Comparison of ENCODE assay signal across 12 cellular contexts in the genomic region with DNA sequence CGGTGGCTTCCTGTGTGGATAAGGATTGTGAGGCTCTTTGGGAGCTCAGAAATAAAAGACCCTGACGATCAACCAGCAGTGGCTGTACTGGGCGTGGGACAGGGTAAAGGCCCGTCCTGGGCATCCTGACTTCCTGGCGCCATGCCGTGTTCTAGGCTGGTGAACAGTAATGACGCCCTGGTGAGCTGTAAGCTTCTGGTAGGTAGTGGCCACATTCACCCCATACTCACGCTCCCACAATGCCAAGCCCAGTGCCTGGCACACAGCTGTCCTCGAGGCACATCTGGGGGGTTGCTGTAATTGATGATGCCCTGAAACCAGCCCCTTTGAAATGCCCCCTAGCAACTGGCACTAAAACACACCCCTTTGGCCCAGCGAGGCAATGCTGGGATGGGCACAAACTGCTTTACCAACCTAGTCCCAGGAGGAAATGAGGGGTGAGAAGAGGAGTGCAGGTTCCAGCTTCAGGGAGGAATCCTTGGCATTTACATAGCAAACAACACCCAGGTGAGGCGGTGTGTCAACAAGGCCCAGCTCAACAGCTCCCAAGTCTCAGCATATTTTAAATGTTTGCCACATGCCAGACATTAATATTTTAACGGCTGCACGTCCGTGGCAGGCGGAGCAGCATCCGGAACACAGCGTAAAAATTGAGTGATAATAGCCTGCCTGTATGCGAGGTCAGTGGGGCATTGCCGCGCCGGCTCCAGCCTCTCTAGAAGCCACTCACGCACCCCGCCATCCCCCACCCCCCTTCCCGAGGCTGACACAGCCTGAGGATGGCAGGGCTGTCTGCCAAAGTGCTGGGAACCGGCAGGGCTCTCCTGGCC.
A peak's percentile ranks its signal among the peaks of the same experiment; 100 is the strongest.
DNase-seq lines count a peak whose midpoint lies in the region; ATAC-seq and TF ChIP-seq lines count a peak whose summit lies in the region.
"Had no signal": no experiment of that assay in that cellular context is flagged by ENCODE, and none has a peak within 500 bp of the region (broad histone marks: within the 10 kb centered on the region; RNA-seq: fewer than 3 reads in every experiment).

No MANE protein-coding gene starts in this region.

- no peak overlapping the region for H3K4me2 ChIP-seq in smooth muscle cell

- H3K4me3 Mint-ChIP-seq in activated naive CD4-positive, alpha-beta T cell treated with anti-CD3 and anti-CD28 coated beads, Interleukin-2, amount 10 ng/mL, durations not matched to agents 7 days and 5 days: no peak overlapping the region
- H3K4me3 Mint-ChIP-seq: activated B cell treated with CpG ODN at 0.5 μM for 24 hours had no signal

- no peaks in the 10 kb centered on the region for H4K20me1 ChIP-seq in smooth muscle cell (ENCODE audit: low read depth)

- no peaks in the 10 kb centered on the region for H3K4me1 Mint-ChIP-seq in activated naive CD4-positive, alpha-beta T cell treated with anti-CD3 and anti-CD28 coated beads, Interleukin-2, amount 10 ng/mL, durations not matched to agents 7 days and 5 days
- H3K4me1 Mint-ChIP-seq: activated B cell treated with CpG ODN at 0.5 μM for 24 hours had no signal

- TF ChIP-seq CTCF in LNCaP clone FGC (IDR thresholded peaks at IDR 0.05; ENCODE audit: control insufficient read depth, extremely low read depth, insufficient read depth): no peak
- TF ChIP-seq CTCF in Panc1 (IDR thresholded peaks at IDR 0.05): no peak
- TF ChIP-seq CTCF in retinal pigment epithelial cell (conservative IDR thresholded peaks at IDR 0.05; ENCODE audit: low read depth, low read length): no peak
- TF ChIP-seq CTCF in smooth muscle cell (IDR thresholded peaks at IDR 0.05; ENCODE audit: borderline replicate concordance, insufficient read depth, poor library complexity, severe bottlenecking): no peak

- H3F3A ChIP-seq in smooth muscle cell (ENCODE audit: low read depth): no peaks in the 10 kb centered on the region

- DNase-seq in LNCaP clone FGC (ENCODE audit: low read depth) (peak; percentile 76), Panc1 (ENCODE audit: low read depth, low spot score) (no peak), hypothalamus (lab: John Stamatoyannopoulos, UW) (peak in 45 of 51 donors; percentile 21 to 93 (median 82)), retinal pigment epithelial cell (ENCODE audit: low read depth) (peak; percentile 26), smooth muscle cell (lab: John Stamatoyannopoulos, UW; ENCODE audit: unreplicated experiment) (no peak)
- DNase-seq in activated naive CD4-positive, alpha-beta T cell treated with anti-CD3 and anti-CD28 coated beads, Interleukin-2, amount 10 ng/mL, durations not matched to agents 7 days and 5 days: no peak
- DNase-seq: activated B cell treated with CpG ODN at 0.5 μM for 24 hours; central memory CD4-positive, alpha-beta T cell; mesenchymal stem cell had no signal

- intact Hi-C loops in Panc1 (cut with micrococcal nuclease; ENCODE audit: unreplicated experiment): no loop called here

- in situ Hi-C loops in Panc1 (cut with HindIII; ENCODE audit: low pct_unique_long_range_greater_than_20kb, low sequenced_read_pairs): no loop called here

- H3K36me3 ChIP-seq in Panc1 (ENCODE audit: control insufficient read depth, insufficient read depth, low read length) (no peaks in the 10 kb centered on the region), smooth muscle cell (ENCODE audit: low read depth) (no peaks in the 10 kb centered on the region)

- H2AFZ ChIP-seq in smooth muscle cell (ENCODE audit: low read depth): no peak overlapping the region

- no peaks in the 10 kb centered on the region for H3K79me2 ChIP-seq in smooth muscle cell (ENCODE audit: low read depth)

- H3K9me3 ChIP-seq in Panc1 (ENCODE audit: control insufficient read depth, insufficient read depth, low read depth, low read length): no peaks in the 10 kb centered on the region
- no peaks in the 10 kb centered on the region for H3K9me3 ChIP-seq in smooth muscle cell (replicated peaks; ENCODE audit: low read depth)

- no peaks in the 10 kb centered on the region for H3K9me3 Mint-ChIP-seq in activated naive CD4-positive, alpha-beta T cell treated with anti-CD3 and anti-CD28 coated beads, Interleukin-2, amount 10 ng/mL, durations not matched to agents 7 days and 5 days
- H3K9me3 Mint-ChIP-seq: activated B cell treated with CpG ODN at 0.5 μM for 24 hours had no signal

- ATAC-seq in Panc1 (peak; percentile 75), HG03139 (IDR thresholded peaks at IDR 0.05; ENCODE audit: unreplicated experiment) (no peak), HG02610 (IDR thresholded peaks at IDR 0.05; ENCODE audit: unreplicated experiment) (no peak)
- ATAC-seq: HCT116 had no signal

- POLR2A ChIA-PET in Panc1 (lab: Charles Lee): interaction anchor here (0.6 to 0.7 kb wide), 2 partner anchors 317 to 390 kb away, joined by 3 to 11 read pairs; no protein-coding TSS in a partner anchor

- H3K4me3 ChIP-seq in LNCaP clone FGC (ENCODE audit: low read depth, low read length): no peak overlapping the region
- H3K4me3 ChIP-seq in Panc1 (ENCODE audit: low read depth in 2 of 2, low read length in 2 of 2): no peak overlapping the region
- no peak overlapping the region for H3K4me3 ChIP-seq in retinal pigment epithelial cell (ENCODE audit: low read length)
- H3K4me3 ChIP-seq in smooth muscle cell: no peak overlapping the region

- H3K27me3 Mint-ChIP-seq in activated naive CD4-positive, alpha-beta T cell treated with anti-CD3 and anti-CD28 coated beads, Interleukin-2, amount 10 ng/mL, durations not matched to agents 7 days and 5 days: peaks cover 11% of the 10 kb centered on the region

- H3K4me1 ChIP-seq in Panc1 (ENCODE audit: control insufficient read depth, insufficient read depth, low read length) (peaks cover 25% of the 10 kb centered on the region), smooth muscle cell (ENCODE audit: low read depth) (no peaks in the 10 kb centered on the region)

- H3K27me3 ChIP-seq in Panc1 (ENCODE audit: control insufficient read depth, insufficient read depth, low read length) (no peaks in the 10 kb centered on the region), smooth muscle cell (ENCODE audit: low read depth) (peaks cover 58% of the 10 kb centered on the region)

- CTCF ChIA-PET in Panc1 (lab: Charles Lee): interaction anchor here (0.6 kb wide), 1 partner anchor 246 kb away, joined by 3 read pairs; no protein-coding TSS in a partner anchor
- CTCF ChIA-PET in activated naive CD4-positive, alpha-beta T cell treated with anti-CD3 and anti-CD28 coated beads, Interleukin-2, amount 10 ng/mL, durations not matched to agents 7 days and 5 days (lab: Charles Lee): no interaction called here

- H3K9ac ChIP-seq in smooth muscle cell (ENCODE audit: low read depth): no peak overlapping the region

- no peak overlapping the region for H3K27ac Mint-ChIP-seq in activated naive CD4-positive, alpha-beta T cell treated with anti-CD3 and anti-CD28 coated beads, Interleukin-2, amount 10 ng/mL, durations not matched to agents 7 days and 5 days
- H3K27ac Mint-ChIP-seq: activated B cell treated with CpG ODN at 0.5 μM for 24 hours had no signal

- no peaks in the 10 kb centered on the region for H3K36me3 Mint-ChIP-seq in activated naive CD4-positive, alpha-beta T cell treated with anti-CD3 and anti-CD28 coated beads, Interleukin-2, amount 10 ng/mL, durations not matched to agents 7 days and 5 days

- 49% methylated on average over 25 of the region's 25 CpGs for WGBS in smooth muscle cell (ENCODE audit: low lambda C conversion rate)

- no TSS peak for BruUV-seq in Panc1 (replicated peaks; lab: Mats Ljungman, UMichigan)

- H3K27ac ChIP-seq in Panc1 (ENCODE audit: low read length) (peak overlapping the region; percentile 74), smooth muscle cell (ENCODE audit: low read depth) (no peak overlapping the region)

Comparison
In these comparisons a context has a peak if more than half of its experiments do, and no peak if none do; other contexts are left out.
1. DNase-seq: peak in LNCaP clone FGC (single experiment), hypothalamus (45 of 51) and retinal pigment epithelial cell (single experiment); none in Panc1 (single experiment), smooth muscle cell (single experiment) and activated naive CD4-positive, alpha-beta T cell treated with anti-CD3 and anti-CD28 coated beads, Interleukin-2, amount 10 ng/mL, durations not matched to agents 7 days and 5 days (single experiment).